ENCODE assay signal across 18 cellular contexts in the genomic region with DNA sequence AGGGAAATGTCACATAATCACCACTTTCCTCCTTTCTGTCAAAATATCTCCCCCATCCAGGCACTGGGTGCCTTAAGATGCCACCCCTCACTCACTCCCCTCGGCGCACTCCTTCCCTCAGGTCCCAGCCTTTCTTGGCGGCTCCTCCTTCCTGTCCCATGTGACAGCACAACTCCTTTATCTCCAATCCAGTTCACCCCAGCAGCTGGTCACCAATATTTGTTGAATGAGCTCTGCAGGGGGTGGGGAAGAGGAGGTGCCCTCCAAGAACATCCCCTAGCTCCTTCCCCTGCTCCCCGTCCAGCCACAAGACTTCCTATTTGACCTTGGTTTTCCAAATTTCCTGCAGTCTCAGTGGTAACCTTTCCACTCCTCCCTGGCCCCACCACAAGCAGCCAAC. TPM values are rescaled to one million over a fixed set of nuclear protein-coding genes. Genes with fewer than 3 reads are reported as not detected.
DNase-seq lines count a peak whose midpoint lies in the region; ATAC-seq, FAIRE-seq and TF ChIP-seq lines count a peak whose summit lies in the region.
"Had no signal": no experiment of that assay in that cellular context is flagged by ENCODE, and none has a peak within 500 bp of the region (broad histone marks: within the 10 kb centered on the region; RNA-seq: fewer than 3 reads in every experiment).

No MANE protein-coding gene starts in this region.

- peaks cover 18% of the 10 kb centered on the region for H3F3A ChIP-seq in neural progenitor cell (ENCODE audit: low read depth)

- H3K27ac Mint-ChIP-seq in neural progenitor cell = peak overlapping the region; percentile 87
- H3K27ac Mint-ChIP-seq: CD4-positive, alpha-beta T cell had no signal

- DNase-seq in activated effector memory CD4-positive, alpha-beta T cell treated with anti-CD3 and anti-CD28 coated beads, Interleukin-2, amount 50 U/mL, for 16 hours = peak; percentile 9
- DNase-seq in activated effector memory CD4-positive, alpha-beta T cell treated with Interleukin-2 at 50 U/mL for 16 hours = no peak
- DNase-seq in islet precursor cell = peak; percentile 34
- DNase-seq in neural progenitor cell (ENCODE audit: low spot score) = no peak
- DNase-seq in upper lobe of right lung = peak; percentile 11
- DNase-seq in frontal cortex (ENCODE audit: low spot score in 2 of 2) = no peak
- DNase-seq: AML-193; Caco-2; CD4-positive, alpha-beta T cell; GM23248 had no signal

- H3K27me3 ChIP-seq in neural progenitor cell (no peaks in the 10 kb centered on the region), upper lobe of right lung (no peaks in the 10 kb centered on the region)

- no peaks in the 10 kb centered on the region for H3K9me3 ChIP-seq in neural progenitor cell (ENCODE audit: low read depth)
- H3K9me3 ChIP-seq in upper lobe of right lung = no peaks in the 10 kb centered on the region
- H3K9me3 ChIP-seq: A549, Caco-2, HAP-1 had no signal

- no peaks in the 10 kb centered on the region for H3K79me2 ChIP-seq in neural progenitor cell (ENCODE audit: low read depth)

- H3K4me3 ChIP-seq in neural progenitor cell = no peak overlapping the region
- H3K4me3 ChIP-seq in upper lobe of right lung = no peak overlapping the region
- H3K4me3 ChIP-seq: A549, GM23248, HAP-1 had no signal

- H4K20me1 ChIP-seq in neural progenitor cell (ENCODE audit: low read depth) = no peaks in the 10 kb centered on the region

- H3K4me3 Mint-ChIP-seq in neural progenitor cell = peak overlapping the region; percentile 43
- H3K4me3 Mint-ChIP-seq: CD4-positive, alpha-beta T cell had no signal

- peaks cover 11% of the 10 kb centered on the region for H3K36me3 Mint-ChIP-seq in neural progenitor cell

- ATAC-seq in upper lobe of right lung (no peak), HG03378 (IDR thresholded peaks at IDR 0.05; ENCODE audit: unreplicated experiment) (no peak)
- ATAC-seq: A549 had no signal

- TF ChIP-seq CTCF in neural progenitor cell (IDR thresholded peaks at IDR 0.05) (no peak), upper lobe of right lung (IDR thresholded peaks at IDR 0.05) (no peak)

- H3K36me3 ChIP-seq in neural progenitor cell (no peaks in the 10 kb centered on the region), upper lobe of right lung (no peaks in the 10 kb centered on the region)
- H3K36me3 ChIP-seq: HAP-1 had no signal

- H3K4me1 Mint-ChIP-seq in neural progenitor cell = peaks cover 45% of the 10 kb centered on the region

- H3K9ac ChIP-seq in neural progenitor cell = no peak overlapping the region
- H3K9ac ChIP-seq: GM23248 had no signal

- peaks cover 31% of the 10 kb centered on the region for H3K9me3 Mint-ChIP-seq in neural progenitor cell
- H3K9me3 Mint-ChIP-seq: CD4-positive, alpha-beta T cell had no signal

- no peak overlapping the region for H2AFZ ChIP-seq in neural progenitor cell (replicated peaks)
- H2AFZ ChIP-seq: GM23248 had no signal

- H3K27ac ChIP-seq in neural progenitor cell (no peak overlapping the region), upper lobe of right lung (no peak overlapping the region)
- H3K27ac ChIP-seq: 22Rv1, A549, C4-2B, GM23248 had no signal

- intact Hi-C loops in upper lobe of right lung (cut with DNase I) = no loop called here

- no peak overlapping the region for H3K4me2 ChIP-seq in neural progenitor cell
- H3K4me2 ChIP-seq: A549 had no signal

- peaks cover 33% of the 10 kb centered on the region for H3K27me3 Mint-ChIP-seq in neural progenitor cell (ENCODE audit: insufficient read depth, low read depth)
- H3K27me3 Mint-ChIP-seq: CD4-positive, alpha-beta T cell had no signal

- FAIRE-seq in frontal cortex (lab: Jason Lieb, UNC) = no peak
- FAIRE-seq: A549, D721Med, GM12891, GM19239 had no signal

- H3K4me1 ChIP-seq in neural progenitor cell (peaks cover 17% of the 10 kb centered on the region), upper lobe of right lung (no peaks in the 10 kb centered on the region)
- H3K4me1 ChIP-seq: A549, Caco-2, HAP-1 had no signal

RNA-seq across cellular contexts. Expression of gene ID2, which starts 31.6 kb away (rescaled TPM):
- total RNA-seq in neural progenitor cell (ENCODE audit: low replicate concordance) = 140 and 224 TPM in 2 replicates
- 99.5 TPM for total RNA-seq in upper lobe of right lung
- total RNA-seq in frontal cortex = 151 TPM

Comparison
In these comparisons a context has a peak if more than half of its experiments do, and no peak if none do; other contexts are left out.
1. DNase-seq: peak in activated effector memory CD4-positive, alpha-beta T cell treated with anti-CD3 and anti-CD28 coated beads, Interleukin-2, amount 50 U/mL, for 16 hours (single experiment), islet precursor cell (single experiment) and upper lobe of right lung (single experiment); none in activated effector memory CD4-positive, alpha-beta T cell treated with Interleukin-2 at 50 U/mL for 16 hours (single experiment), neural progenitor cell (single experiment) and frontal cortex (0 of 2).